In genomic region chr3:156098437-156099035, GRCh38 we compare ENCODE assay signal across 18 cellular contexts. TPM values are rescaled to one million over a fixed set of nuclear protein-coding genes. Genes with fewer than 3 reads are reported as not detected.
DNase-seq lines count a peak whose midpoint lies in the region; ATAC-seq lines count a peak whose summit lies in the region.
"Had no signal": no experiment of that assay in that cellular context is flagged by ENCODE, and none has a peak within 500 bp of the region (broad histone marks: within the 10 kb centered on the region; RNA-seq: fewer than 3 reads in every experiment).

No MANE protein-coding gene starts in this region.

- H3K27me3 ChIP-seq in effector memory CD4-positive, alpha-beta T cell (replicated peaks; ENCODE audit: control insufficient read depth, insufficient read depth, low read length, poor library complexity, severe bottlenecking) = no peaks in the 10 kb centered on the region
- H3K27me3 ChIP-seq: BLaER1 treated with 17β-estradiol and CSF1 and Interleukin-3, amounts not matched to agents 10 nM and 100 nM had no signal

- no peaks in the 10 kb centered on the region for H3K4me1 ChIP-seq in effector memory CD4-positive, alpha-beta T cell (ENCODE audit: control insufficient read depth, insufficient read depth, low read length, poor library complexity, severe bottlenecking)

- no peak overlapping the region for H3K4me3 ChIP-seq in effector memory CD4-positive, alpha-beta T cell (ENCODE audit: insufficient read depth, low read depth, low read length, poor library complexity, severe bottlenecking)
- H3K4me3 ChIP-seq: BLaER1 treated with 17β-estradiol and CSF1 and Interleukin-3, amounts not matched to agents 10 nM and 100 nM; thoracic aorta had no signal

- no peaks in the 10 kb centered on the region for H3K9me3 ChIP-seq in effector memory CD4-positive, alpha-beta T cell (ENCODE audit: control insufficient read depth, low read length)
- H3K9me3 ChIP-seq: thoracic aorta had no signal

- in situ Hi-C loops in G401 (cut with HindIII; ENCODE audit: low sequenced_read_pairs) = no loop called here

- no peaks in the 10 kb centered on the region for H3K9me3 Mint-ChIP-seq in stimulated activated naive CD8-positive, alpha-beta T cell treated with anti-CD3 and anti-CD28 coated beads, Interleukin-15, amount 100 ng/mL, for 72 hours
- H3K9me3 Mint-ChIP-seq: effector memory CD8-positive, alpha-beta T cell; naive thymus-derived CD8-positive, alpha-beta T cell; T-helper 1 cell treated with Interleukin-12 subunit alpha and Interleukin-12 subunit beta and Interleukin-4 antibody, amounts not matched to agents 30 μg/mL and 1 μg/mL, for 36 hours had no signal

- DNase-seq in NCI-H748 (lab: John Stamatoyannopoulos, UW; ENCODE audit: unreplicated experiment) (no peak), G401 (ENCODE audit: low spot score) (no peak)
- DNase-seq in effector memory CD4-positive, alpha-beta T cell = no peak
- no peak for DNase-seq in stimulated activated naive CD8-positive, alpha-beta T cell treated with anti-CD3 and anti-CD28 coated beads, Interleukin-15, amount 100 ng/mL, for 72 hours
- DNase-seq: activated CD4-positive, alpha-beta T cell treated with anti-CD3 and anti-CD28 coated beads, Interleukin-2, amount 50 U/mL, for 4 hours; caudate nucleus; DND-41; effector memory CD8-positive, alpha-beta T cell; MV-4-11; naive thymus-derived CD8-positive, alpha-beta T cell; NCI-H774 had no signal

- peak; percentile 70 for ATAC-seq in GM19023 (IDR thresholded peaks at IDR 0.05; ENCODE audit: unreplicated experiment)
- peak; percentile 77 for ATAC-seq in HG02571 (IDR thresholded peaks at IDR 0.05; ENCODE audit: unreplicated experiment)
- peak; percentile 82 for ATAC-seq in HG03378 (IDR thresholded peaks at IDR 0.05; ENCODE audit: unreplicated experiment)
- ATAC-seq in stimulated activated naive CD8-positive, alpha-beta T cell treated with anti-CD3 and anti-CD28 coated beads, Interleukin-15, amount 100 ng/mL, for 72 hours = no peak
- ATAC-seq: effector memory CD8-positive, alpha-beta T cell; naive thymus-derived CD8-positive, alpha-beta T cell had no signal

- no peak overlapping the region for H3K4me3 Mint-ChIP-seq in stimulated activated naive CD8-positive, alpha-beta T cell treated with anti-CD3 and anti-CD28 coated beads, Interleukin-15, amount 100 ng/mL, for 72 hours
- H3K4me3 Mint-ChIP-seq: effector memory CD8-positive, alpha-beta T cell; naive thymus-derived CD8-positive, alpha-beta T cell; T-helper 1 cell treated with Interleukin-12 subunit alpha and Interleukin-12 subunit beta and Interleukin-4 antibody, amounts not matched to agents 30 μg/mL and 1 μg/mL, for 36 hours had no signal

- H3K27ac Mint-ChIP-seq in stimulated activated naive CD8-positive, alpha-beta T cell treated with anti-CD3 and anti-CD28 coated beads, Interleukin-15, amount 100 ng/mL, for 72 hours = no peak overlapping the region
- H3K27ac Mint-ChIP-seq: effector memory CD8-positive, alpha-beta T cell; naive thymus-derived CD8-positive, alpha-beta T cell; T-helper 1 cell treated with Interleukin-12 subunit alpha and Interleukin-12 subunit beta and Interleukin-4 antibody, amounts not matched to agents 30 μg/mL and 1 μg/mL, for 36 hours had no signal

- no peak overlapping the region for H3K27ac ChIP-seq in effector memory CD4-positive, alpha-beta T cell (ENCODE audit: insufficient read depth, low read length, poor library complexity, severe bottlenecking)
- H3K27ac ChIP-seq: BLaER1 treated with 17β-estradiol and CSF1 and Interleukin-3, amounts not matched to agents 10 nM and 100 nM had no signal

- peaks cover 10% of the 10 kb centered on the region for H3K27me3 Mint-ChIP-seq in stimulated activated naive CD8-positive, alpha-beta T cell treated with anti-CD3 and anti-CD28 coated beads, Interleukin-15, amount 100 ng/mL, for 72 hours

- H3K4me1 Mint-ChIP-seq in stimulated activated naive CD8-positive, alpha-beta T cell treated with anti-CD3 and anti-CD28 coated beads, Interleukin-15, amount 100 ng/mL, for 72 hours = no peaks in the 10 kb centered on the region
- H3K4me1 Mint-ChIP-seq: naive thymus-derived CD8-positive, alpha-beta T cell had no signal

- H3K36me3 ChIP-seq in effector memory CD4-positive, alpha-beta T cell (ENCODE audit: control insufficient read depth, insufficient read depth, low read length) = no peaks in the 10 kb centered on the region
- H3K36me3 ChIP-seq: BLaER1 treated with 17β-estradiol and CSF1 and Interleukin-3, amounts not matched to agents 10 nM and 100 nM; thoracic aorta had no signal

RNA-seq across cellular contexts. Expression of gene KCNAB1, which starts 21.8 kb away (rescaled TPM):
- 12.6 and 17.0 TPM in 2 replicates for total RNA-seq in G401 (2014; rRNA removed; shearing (Covaris generic))
- total RNA-seq: fibroblast of villous mesenchyme had no signal
